ENCODE assay signal across 16 cellular contexts in genomic region chr5:3601060-3601710, GRCh38. TPM values are rescaled to one million over a fixed set of nuclear protein-coding genes. Genes with fewer than 3 reads are reported as not detected.
DNase-seq lines count a peak whose midpoint lies in the region; ATAC-seq and TF ChIP-seq lines count a peak whose summit lies in the region.
"Had no signal": no experiment of that assay in that cellular context is flagged by ENCODE, and none has a peak within 500 bp of the region (broad histone marks: within the 10 kb centered on the region; RNA-seq: fewer than 3 reads in every experiment).

No MANE protein-coding gene starts in this region.

- H3K27me3 ChIP-seq in ectodermal cell (ENCODE audit: control insufficient read depth, insufficient read depth, low read length, poor library complexity, severe bottlenecking) (peaks cover 60% of the 10 kb centered on the region), mesendoderm (ENCODE audit: insufficient read depth, low read length, poor library complexity) (peaks cover 59% of the 10 kb centered on the region), ovary (no peaks in the 10 kb centered on the region)

- no peak overlapping the region for H2BK15ac ChIP-seq in mesendoderm (replicated peaks; ENCODE audit: low read depth)

- H3K23ac ChIP-seq in mesendoderm (ENCODE audit: low read length) = no peak overlapping the region

- no peaks in the 10 kb centered on the region for H3K79me1 ChIP-seq in mesendoderm (ENCODE audit: low read length)

- intact Hi-C loops in ovary (cut with DNase I) = no loop called here

- H2BK5ac ChIP-seq in mesendoderm (ENCODE audit: low read length) = no peak overlapping the region

- H3K56ac ChIP-seq in mesendoderm (ENCODE audit: low read length) = peak overlapping the region; percentile 10

- no peak overlapping the region for H3K4ac ChIP-seq in mesendoderm (ENCODE audit: low read depth, low read length)

- TF ChIP-seq CTCF in AG10803 (conservative IDR thresholded peaks at IDR 0.05; ENCODE audit: low read length) (no peak), GM13977 (IDR thresholded peaks at IDR 0.05; ENCODE audit: extremely low read depth, insufficient read depth, missing control alignments) (no peak), ovary (IDR thresholded peaks at IDR 0.05) (no peak)

- in situ Hi-C loops in GM13977 (cut with MboI; ENCODE audit: low pct_unique_long_range_greater_than_20kb, low sequenced_read_pairs, unreplicated experiment) = no loop called here

- no peak overlapping the region for H3K27ac ChIP-seq in ectodermal cell (ENCODE audit: insufficient read depth, low read depth, low read length, poor library complexity, severe bottlenecking)
- H3K27ac ChIP-seq in mesendoderm (ENCODE audit: low read depth, low read length) = no peak overlapping the region
- no peak overlapping the region for H3K27ac ChIP-seq in ovary
- H3K27ac ChIP-seq: psoas muscle had no signal

- WGBS in ectodermal cell, 2 experiments = 16% methylated on average over 20 of the region's 23 CpGs
- no CpG with 5 or more reads among the region's 23 CpGs for WGBS in mesendoderm (ENCODE audit: extremely low coverage, insufficient coverage, low lambda C conversion rate)
- 3 to 6% (median 5%) methylated on average over 23 of the region's 23 CpGs for WGBS in ovary, 3 donors

- peak overlapping the region; percentile 62 for H3K4me3 ChIP-seq in AG10803 (ENCODE audit: low read length)
- peak overlapping the region; percentile 90 for H3K4me3 ChIP-seq in ectodermal cell (ENCODE audit: insufficient read depth, low read depth, low read length)
- H3K4me3 ChIP-seq in mesendoderm (ENCODE audit: low read length) = no peak overlapping the region
- no peak overlapping the region for H3K4me3 ChIP-seq in ovary
- H3K4me3 ChIP-seq: psoas muscle had no signal

- DNase-seq in AG10803 (ENCODE audit: low read depth) (no peak), GM13977 (ENCODE audit: low spot score) (peak; percentile 10), mesendoderm (no peak), superior temporal gyrus (ENCODE audit: extremely low spot score) (no peak), ovary (no peak), cerebellum (ENCODE audit: low spot score) (no peak)
- DNase-seq: activated CD4-positive, alpha-beta T cell treated with anti-CD3 and anti-CD28 coated beads for 36 hours; activated T-cell treated with anti-CD3 and anti-CD28 coated beads, Interleukin-2, amount 50 U/mL, for 1 hour; cerebellar nuclear complex; DMS153; NCI-H446 treated with DMSO at 0.1 percent for 48 hours; psoas muscle; SHP77 treated with DMSO at 0.1 percent for 48 hours had no signal

- no peaks in the 10 kb centered on the region for H3K9me3 ChIP-seq in ectodermal cell (ENCODE audit: control insufficient read depth, low read length)
- no peaks in the 10 kb centered on the region for H3K9me3 ChIP-seq in ovary
- H3K9me3 ChIP-seq: psoas muscle had no signal

- TF ChIP-seq POLR2A in ovary (IDR thresholded peaks at IDR 0.05) = no peak

- no peak overlapping the region for H3K4me2 ChIP-seq in mesendoderm (ENCODE audit: low read length)

- H2AK5ac ChIP-seq in mesendoderm (ENCODE audit: low read length) = no peak overlapping the region

- no peak overlapping the region for H4K5ac ChIP-seq in mesendoderm (ENCODE audit: low read length)

- TF ChIP-seq EP300 in ovary (IDR thresholded peaks at IDR 0.05) = no peak

- no peak overlapping the region for H2BK120ac ChIP-seq in mesendoderm (ENCODE audit: low read depth, low read length)

- H3K4me1 ChIP-seq in ectodermal cell (ENCODE audit: control insufficient read depth, insufficient read depth, low read length) = peaks cover 12% of the 10 kb centered on the region
- H3K4me1 ChIP-seq in mesendoderm (ENCODE audit: control insufficient read depth, low read depth, low read length) = no peaks in the 10 kb centered on the region
- no peaks in the 10 kb centered on the region for H3K4me1 ChIP-seq in ovary (ENCODE audit: insufficient read depth)
- H3K4me1 ChIP-seq: psoas muscle had no signal

- H3K9ac ChIP-seq in mesendoderm (ENCODE audit: low read length) = no peak overlapping the region

- no peak overlapping the region for H4K8ac ChIP-seq in mesendoderm (ENCODE audit: low read depth, low read length)

- no peak overlapping the region for H3K18ac ChIP-seq in mesendoderm (ENCODE audit: low read length)

- no peak for ATAC-seq in GM18873 (IDR thresholded peaks at IDR 0.05; ENCODE audit: low FRiP score, unreplicated experiment)
- ATAC-seq: activated CD4-positive, alpha-beta T cell treated with anti-CD3 and anti-CD28 coated beads for 36 hours; psoas muscle had no signal

- H3K79me2 ChIP-seq in mesendoderm (ENCODE audit: control insufficient read depth, insufficient read depth, low read length) = no peaks in the 10 kb centered on the region

- H3K36me3 ChIP-seq in ectodermal cell (ENCODE audit: control insufficient read depth, insufficient read depth, low read length) (peaks cover 4% of the 10 kb centered on the region), mesendoderm (ENCODE audit: control insufficient read depth, insufficient read depth, low read length) (no peaks in the 10 kb centered on the region), ovary (no peaks in the 10 kb centered on the region)

RNA-seq across cellular contexts. Expression of gene IRX1, which starts 5.6 kb away (rescaled TPM):
- 132 TPM for polyA plus RNA-seq in ectodermal cell (2013, experiment 1 of 4)
- polyA plus RNA-seq in ectodermal cell (2013, experiment 2 of 4) = 134 TPM
- polyA plus RNA-seq in ectodermal cell (2013, experiment 3 of 4) = 122 TPM
- polyA plus RNA-seq in ectodermal cell (2013, experiment 4 of 4) = 115 TPM
- polyA plus RNA-seq in mesendoderm (2013, experiment 1 of 2) = 0.38 TPM
- polyA plus RNA-seq in mesendoderm (2013, experiment 2 of 2) = 0.52 TPM
- not detected for total RNA-seq in ovary
- not detected for polyA plus RNA-seq in ovary
- 25.4 TPM for total RNA-seq in cerebellum
- total RNA-seq: activated CD4-positive, alpha-beta T cell treated with anti-CD3 and anti-CD28 coated beads for 36 hours; endothelial cell of umbilical vein; psoas muscle had no signal
- polyA plus RNA-seq: endothelial cell of umbilical vein, psoas muscle had no signal

Comparison
In these comparisons a context has a peak if more than half of its experiments do, and no peak if none do; other contexts are left out.
1. H3K4me3 ChIP-seq: peak in AG10803 (single experiment) and ectodermal cell (single experiment); none in mesendoderm (single experiment) and ovary (single experiment).
2. RNA of gene IRX1, which starts 5.6 kb away (total RNA-seq): 25.4 TPM in cerebellum (single experiment); not detected in ovary; every median in the first group is over 10 times any median in the second.